Comparison of ENCODE assay signal across 1 cellular context in genomic region chr2:201858267-201858666, GRCh38.
TF ChIP-seq lines count a peak whose summit lies in the region.

No MANE protein-coding gene starts in this region.

TF ChIP-seq in WTC11, 78 proteins besides CTCF, POLR2A, EP300 and RAD21 (continued from another document):
- TF ChIP-seq ATF2 (CRISPR knock-in tag; IDR thresholded peaks at IDR 0.05; ENCODE audit: borderline replicate concordance, low read depth) (no peak), NR1H2 (CRISPR knock-in tag; IDR thresholded peaks at IDR 0.05) (no peak), CDX4 (CRISPR knock-in tag; IDR thresholded peaks at IDR 0.05; ENCODE audit: borderline replicate concordance) (no peak), FOXP1 (CRISPR knock-in tag; IDR thresholded peaks at IDR 0.05; ENCODE audit: borderline replicate concordance) (no peak), TEAD4 (CRISPR knock-in tag; IDR thresholded peaks at IDR 0.05) (no peak), ZNF512 (CRISPR knock-in tag; IDR thresholded peaks at IDR 0.05; ENCODE audit: borderline replicate concordance) (no peak)
TF ChIP-seq in WTC11: peak in this region for 0.
